Comparison of ENCODE assay signal across 8 cellular contexts in the genomic region with DNA sequence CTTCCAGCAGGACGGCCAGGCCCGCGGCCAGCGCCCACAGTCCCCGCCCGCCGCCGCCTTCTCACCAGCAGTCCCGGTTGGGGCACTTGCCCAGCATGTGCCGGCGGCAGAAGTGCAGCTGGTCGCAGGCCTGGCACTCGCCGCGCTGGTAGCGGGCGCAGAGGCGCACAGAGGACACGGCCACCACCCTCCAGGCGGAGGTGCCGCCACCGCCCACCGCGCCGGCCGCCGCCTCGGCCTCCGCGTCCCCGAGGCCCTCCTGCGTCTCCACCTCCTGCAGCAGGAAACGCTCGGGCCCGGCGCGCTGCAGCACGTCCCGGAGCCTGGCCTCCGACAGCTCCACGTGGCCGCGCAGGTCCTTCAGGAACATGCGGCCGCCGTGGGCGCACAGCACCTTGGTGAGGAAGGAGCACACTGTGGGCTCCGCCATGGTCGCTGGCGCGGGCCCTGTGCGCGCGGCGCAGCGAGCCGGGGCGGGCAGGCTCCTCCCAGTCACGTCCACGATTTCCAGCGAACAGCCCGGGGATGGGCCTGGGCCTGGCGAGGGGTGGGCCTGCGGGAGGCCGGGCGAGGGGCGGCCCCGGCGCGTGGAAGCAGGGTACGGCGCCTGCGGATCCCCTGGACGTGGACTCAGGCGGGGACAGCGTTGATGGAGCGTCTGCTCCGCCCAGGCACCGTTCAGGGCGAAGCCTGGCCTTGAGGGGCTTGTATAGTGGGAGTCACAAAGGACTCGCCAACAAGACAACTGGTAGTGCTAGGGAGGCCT. TPM values are rescaled to one million over a fixed set of nuclear protein-coding genes. Genes with fewer than 3 reads are reported as not detected.
DNase-seq lines count a peak whose midpoint lies in the region; ATAC-seq and TF ChIP-seq lines count a peak whose summit lies in the region.

A gene with protein sequence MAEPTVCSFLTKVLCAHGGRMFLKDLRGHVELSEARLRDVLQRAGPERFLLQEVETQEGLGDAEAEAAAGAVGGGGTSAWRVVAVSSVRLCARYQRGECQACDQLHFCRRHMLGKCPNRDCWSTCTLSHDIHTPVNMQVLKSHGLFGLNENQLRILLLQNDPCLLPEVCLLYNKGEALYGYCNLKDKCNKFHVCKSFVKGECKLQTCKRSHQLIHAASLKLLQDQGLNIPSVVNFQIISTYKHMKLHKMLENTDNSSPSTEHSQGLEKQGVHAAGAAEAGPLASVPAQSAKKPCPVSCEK (minus strand): TSS at position 455 of the 766 bp plus-strand sequence. CDS start 25 bp downstream, at position 430.

- H3K4me3 ChIP-seq in BLaER1 (peak within 1 kb of the TSS; percentile 95), epithelial cell of esophagus (ENCODE audit: low read length) (peak within 1 kb of the TSS; percentile 59), mucosa of rectum (ENCODE audit: low read length in 2 of 2) (peak within 1 kb of the TSS; percentile 72 to 73), stomach (peak within 1 kb of the TSS; percentile 70 to 97 (median 91))

- no peak for TF ChIP-seq EP300 in stomach (IDR thresholded peaks at IDR 0.05)

- H3K9me3 ChIP-seq in BLaER1 (no peaks in the 10 kb centered on the region), mucosa of rectum (ENCODE audit: control insufficient read depth in 2 of 2, low read length in 2 of 2) (no peaks in the 10 kb centered on the region), stomach (no peaks in the 10 kb centered on the region)

- H4K20me1 ChIP-seq in BLaER1 = peaks cover 23% of the 10 kb centered on the region

- peaks cover 48% of the 10 kb centered on the region for H3K4me1 ChIP-seq in BLaER1
- H3K4me1 ChIP-seq in mucosa of rectum (ENCODE audit: control insufficient read depth in 2 of 2, insufficient read depth in 2 of 2, low read length in 2 of 2) = peaks cover 7% of the 10 kb centered on the region in 2 donors
- peaks cover 0 to 35% (median 17%) of the 10 kb centered on the region in 4 donors for H3K4me1 ChIP-seq in stomach

- H3K9ac ChIP-seq in BLaER1 (peak within 1 kb of the TSS; percentile 97), mucosa of rectum (ENCODE audit: low read depth in 1 of 2, low read length in 2 of 2) (peak within 1 kb of the TSS; percentile 56 to 73)

- H3K36me3 ChIP-seq in BLaER1 = peaks cover 32% of the 10 kb centered on the region
- H3K36me3 ChIP-seq in mucosa of rectum (ENCODE audit: control insufficient read depth in 2 of 2, insufficient read depth in 2 of 2, low read length in 2 of 2) = no peaks in the 10 kb centered on the region
- H3K36me3 ChIP-seq in stomach = peaks cover 0 to 28% (median 14%) of the 10 kb centered on the region in 4 donors

- WGBS in stomach, 5 donors = 1 to 9% (median 2%) methylated on average over 7 to 81 of the region's 81 CpGs

- ATAC-seq in GM19023 (IDR thresholded peaks at IDR 0.05; ENCODE audit: unreplicated experiment) (peak; percentile 89), HG03139 (IDR thresholded peaks at IDR 0.05; ENCODE audit: unreplicated experiment) (peak; percentile 78)

- H3K27me3 ChIP-seq in BLaER1 (no peaks in the 10 kb centered on the region), mucosa of rectum (ENCODE audit: control insufficient read depth in 2 of 2, insufficient read depth in 2 of 2, low read length in 2 of 2) (no peaks in the 10 kb centered on the region), stomach (no peaks in the 10 kb centered on the region)

- H3K4me2 ChIP-seq in BLaER1 = peak within 1 kb of the TSS; percentile 89

- peak within 1 kb of the TSS; percentile 97 for H3K27ac ChIP-seq in BLaER1
- H3K27ac ChIP-seq in mucosa of rectum (ENCODE audit: low read depth in 2 of 2, low read length in 2 of 2) = peak within 1 kb of the TSS in 1 of 2 donors; percentile 43
- peak within 1 kb of the TSS; percentile 66 to 86 (median 79) for H3K27ac ChIP-seq in stomach

- no peak for TF ChIP-seq POLR2A in stomach (IDR thresholded peaks at IDR 0.05)

- TF ChIP-seq CTCF in epithelial cell of esophagus (IDR thresholded peaks at IDR 0.05; ENCODE audit: insufficient read depth, low read depth, low read length, missing control alignments) = no peak
- TF ChIP-seq CTCF in stomach (IDR thresholded peaks at IDR 0.05) = no peak

- DNase-seq in NCI-H446 treated with DMSO at 0.1 percent for 48 hours (lab: John Stamatoyannopoulos, UW) (peak; percentile 56), epithelial cell of esophagus (ENCODE audit: low read depth) (peak; percentile 63), stomach (peak; percentile 60)
- peak; percentile 46 to 58 (median 48) for DNase-seq in activated CD8-positive, alpha-beta memory T cell treated with anti-CD3 and anti-CD28 coated beads for 48 hours (ENCODE audit: low read depth in 2 of 3, low spot score in 2 of 3)

- intact Hi-C loops in stomach (cut with DNase I; ENCODE audit: low total_unique reads) = no loop called here

RNA-seq across cellular contexts. Expression of the gene that starts here (rescaled TPM):
- 10 to 100 TPM in 4 of 5 donors, 1 to 10 TPM in 1; 4.7 to 31.9 (median 18.2) TPM for total RNA-seq in stomach
- 1 to 10 TPM in 1 of 3 donors, under 1 TPM in 2; 0.33 to 1.3 (median 0.76) TPM for polyA plus RNA-seq in stomach
